ENCODE assay signal across 27 cellular contexts in genomic region chr7:106565428-106565827, GRCh38.
"Had no signal": no experiment of that assay in that cellular context is flagged by ENCODE, and none has a peak within 500 bp of the region (broad histone marks: within the 10 kb centered on the region; RNA-seq: fewer than 3 reads in every experiment).

No MANE protein-coding gene starts in this region.

- H3K4me3 ChIP-seq: colonic mucosa, coronary artery, dorsolateral prefrontal cortex, esophagus squamous epithelium, gastrocnemius medialis, gastroesophageal sphincter, heart left ventricle, heart right ventricle, hepatocyte had no signal

- DNase-seq: colonic mucosa; cortex of kidney; dermis blood vessel endothelial cell; dorsolateral prefrontal cortex; effector CD4-positive, alpha-beta T cell; effector CD8-positive, alpha-beta T cell; effector memory CD4-positive, alpha-beta T cell; effector memory CD8-positive, alpha-beta T cell; endodermal cell; esophagus squamous epithelium; foreskin fibroblast; foreskin keratinocyte; foreskin melanocyte; gastrocnemius medialis; glutamatergic neuron; head of caudate nucleus; heart left ventricle; heart right ventricle; hippocampal formation had no signal

- H3K4me1 ChIP-seq: colonic mucosa had no signal

- H3K79me2 ChIP-seq: hepatocyte had no signal

- H3K27me3 ChIP-seq: colonic mucosa, dorsolateral prefrontal cortex, esophagus squamous epithelium, foreskin keratinocyte, gastrocnemius medialis, gastroesophageal sphincter, heart left ventricle, hepatocyte had no signal

- H3K9me3 ChIP-seq: colonic mucosa, esophagus squamous epithelium, gastrocnemius medialis, gastroesophageal sphincter, heart left ventricle, heart right ventricle had no signal

- H3K36me3 ChIP-seq: colonic mucosa, esophagus squamous epithelium, gastrocnemius medialis, gastroesophageal sphincter, heart left ventricle, heart right ventricle had no signal

- H3K27ac ChIP-seq: colonic mucosa, coronary artery, dorsolateral prefrontal cortex, epithelial cell of prostate, esophagus squamous epithelium, foreskin keratinocyte, gastrocnemius medialis, gastroesophageal sphincter, heart left ventricle, heart right ventricle, hepatocyte had no signal

- FAIRE-seq: endometrium, endothelial cell of umbilical vein, frontal cortex had no signal

- H3K4me2 ChIP-seq: hepatocyte had no signal

- H2AFZ ChIP-seq: hepatocyte had no signal

- ATAC-seq: effector memory CD8-positive, alpha-beta T cell; esophagus mucosa; foreskin keratinocyte; gastrocnemius medialis; gastroesophageal sphincter; heart left ventricle; heart right ventricle had no signal
